10 cellular contexts compared by ENCODE assay signal in the genomic region with DNA sequence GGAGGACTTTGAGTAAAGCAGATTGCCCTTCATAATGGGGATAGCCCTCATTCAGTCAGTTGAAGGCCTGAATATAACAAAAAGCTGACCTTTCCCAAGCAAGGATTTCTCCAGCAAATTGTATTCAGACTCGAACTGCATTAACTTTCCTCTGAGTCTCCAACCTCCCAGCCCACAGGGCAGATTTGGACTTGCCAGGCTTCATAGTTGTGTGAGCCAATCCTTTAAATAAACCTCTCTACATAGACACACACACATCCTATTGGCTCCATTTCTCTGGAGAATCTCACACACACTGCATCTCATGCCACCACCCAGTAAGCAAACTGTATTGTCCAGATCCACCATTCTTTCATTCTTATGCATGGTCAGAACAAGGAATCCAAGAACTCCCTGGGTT.
"Had no signal": no experiment of that assay in that cellular context is flagged by ENCODE, and none has a peak within 500 bp of the region (broad histone marks: within the 10 kb centered on the region; RNA-seq: fewer than 3 reads in every experiment).

No MANE protein-coding gene starts in this region.

- H3K4me1 Mint-ChIP-seq: H9 had no signal

- H3K27ac ChIP-seq: GM23248, HL-60 had no signal

- H2AFZ ChIP-seq: GM23248 had no signal

- FAIRE-seq: H1, H54, HTR-8/SVneo, K562 had no signal

- DNase-seq: GM23248, H9, HCEC 1CT, IMR-90, KG1 had no signal

- H3K4me3 Mint-ChIP-seq: H9 had no signal

- ATAC-seq: K562 had no signal

- H3K9me3 Mint-ChIP-seq: H9 had no signal

- H3K4me3 ChIP-seq: GM23248, K562 had no signal

- H3K27ac Mint-ChIP-seq: H9 had no signal
